ENCODE assay signal across 18 cellular contexts in the genomic region with DNA sequence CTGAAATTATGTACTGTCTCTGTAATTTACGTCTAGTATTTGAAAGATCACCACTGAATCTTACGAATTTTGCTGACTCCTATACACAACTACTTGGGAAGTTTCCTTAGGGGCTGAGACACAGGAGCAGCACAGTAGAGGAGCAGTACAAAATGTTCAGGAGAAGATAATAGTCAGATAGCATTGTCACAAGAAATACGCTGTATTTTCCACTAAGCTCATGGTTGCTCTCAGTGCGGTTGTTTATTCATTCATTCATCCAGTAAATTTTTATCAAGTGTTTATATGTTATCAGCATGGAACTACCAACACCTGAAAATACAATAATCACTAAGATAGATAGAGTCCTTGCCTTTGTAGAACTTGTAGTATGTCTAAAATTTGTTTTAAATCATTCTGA.
"Had no signal": no experiment of that assay in that cellular context is flagged by ENCODE, and none has a peak within 500 bp of the region (broad histone marks: within the 10 kb centered on the region; RNA-seq: fewer than 3 reads in every experiment).

No MANE protein-coding gene starts in this region.

- DNase-seq: activated CD4-positive, alpha-beta memory T cell treated with anti-CD3 and anti-CD28 coated beads, Interleukin-2, amount 10 ng/mL, durations not matched to agents 7 days and 5 days; activated naive CD4-positive, alpha-beta T cell treated with anti-CD3 and anti-CD28 coated beads, Interleukin-2, amount 10 ng/mL, durations not matched to agents 7 days and 5 days; activated T-cell treated with anti-CD3 and anti-CD28 coated beads, Interleukin-2, amount 50 U/mL, for 24 hours; central memory CD4-positive, alpha-beta T cell; cortex of kidney; effector CD4-positive, alpha-beta T cell; head of caudate nucleus; immature natural killer cell; naive B cell; ovary; stimulated activated CD4-positive, alpha-beta T cell treated with anti-CD3 and anti-CD28 coated beads, Interleukin-15, amount 100 ng/mL, for 24 hours; stimulated activated CD4-positive, alpha-beta T cell treated with anti-CD3 and anti-CD28 coated beads, Interleukin-4, amount 100 ng/mL, for 1 hour; stimulated activated naive B cell treated with anti-CD40 and anti-IgM and Interleukin-4, amounts not matched to agents 10 μg/mL and 1 μg/mL and 100 μg/mL, for 72 hours; T-helper 17 cell; tibial artery; WERI-Rb-1 had no signal

- H3K27ac ChIP-seq: neural progenitor cell, ovary, tibial artery, WERI-Rb-1 had no signal

- H3K4me1 ChIP-seq: neural progenitor cell, tibial artery had no signal

- H3K36me3 Mint-ChIP-seq: activated naive CD4-positive, alpha-beta T cell treated with anti-CD3 and anti-CD28 coated beads, Interleukin-2, amount 10 ng/mL, durations not matched to agents 7 days and 5 days had no signal

- H3K27me3 ChIP-seq: neural progenitor cell, ovary, tibial artery had no signal

- H3K9me3 ChIP-seq: ovary, tibial artery had no signal

- H3K36me3 ChIP-seq: neural progenitor cell, ovary, tibial artery, WERI-Rb-1 had no signal

- H3K27me3 Mint-ChIP-seq: activated CD4-positive, alpha-beta memory T cell treated with anti-CD3 and anti-CD28 coated beads, Interleukin-2, amount 10 ng/mL, durations not matched to agents 7 days and 5 days; activated naive CD4-positive, alpha-beta T cell treated with anti-CD3 and anti-CD28 coated beads, Interleukin-2, amount 10 ng/mL, durations not matched to agents 7 days and 5 days; naive B cell; stimulated activated naive B cell treated with anti-CD40 and anti-IgM and Interleukin-4, amounts not matched to agents 10 μg/mL and 1 μg/mL and 100 μg/mL, for 72 hours; T-helper 17 cell had no signal

- ATAC-seq: stimulated activated naive B cell treated with anti-CD40 and anti-IgM and Interleukin-4, amounts not matched to agents 10 μg/mL and 1 μg/mL and 100 μg/mL, for 72 hours; T-helper 17 cell had no signal

- H3K9ac ChIP-seq: neural progenitor cell had no signal

- H3K4me3 ChIP-seq: lung, neural progenitor cell, ovary, tibial artery had no signal

- H3K27ac Mint-ChIP-seq: activated CD4-positive, alpha-beta memory T cell treated with anti-CD3 and anti-CD28 coated beads, Interleukin-2, amount 10 ng/mL, durations not matched to agents 7 days and 5 days; activated naive CD4-positive, alpha-beta T cell treated with anti-CD3 and anti-CD28 coated beads, Interleukin-2, amount 10 ng/mL, durations not matched to agents 7 days and 5 days; activated T-cell treated with anti-CD3 and anti-CD28 coated beads, Interleukin-2, amount 50 U/mL, for 24 hours; immature natural killer cell; neural progenitor cell; stimulated activated naive B cell treated with anti-CD40 and anti-IgM and Interleukin-4, amounts not matched to agents 10 μg/mL and 1 μg/mL and 100 μg/mL, for 72 hours; T-helper 17 cell had no signal

- H3K4me3 Mint-ChIP-seq: activated CD4-positive, alpha-beta memory T cell treated with anti-CD3 and anti-CD28 coated beads, Interleukin-2, amount 10 ng/mL, durations not matched to agents 7 days and 5 days; activated naive CD4-positive, alpha-beta T cell treated with anti-CD3 and anti-CD28 coated beads, Interleukin-2, amount 10 ng/mL, durations not matched to agents 7 days and 5 days; activated T-cell treated with anti-CD3 and anti-CD28 coated beads, Interleukin-2, amount 50 U/mL, for 24 hours; immature natural killer cell; naive B cell; neural progenitor cell; stimulated activated naive B cell treated with anti-CD40 and anti-IgM and Interleukin-4, amounts not matched to agents 10 μg/mL and 1 μg/mL and 100 μg/mL, for 72 hours; T-helper 17 cell had no signal

- H3K4me1 Mint-ChIP-seq: activated CD4-positive, alpha-beta memory T cell treated with anti-CD3 and anti-CD28 coated beads, Interleukin-2, amount 10 ng/mL, durations not matched to agents 7 days and 5 days; activated naive CD4-positive, alpha-beta T cell treated with anti-CD3 and anti-CD28 coated beads, Interleukin-2, amount 10 ng/mL, durations not matched to agents 7 days and 5 days; immature natural killer cell; neural progenitor cell; T-helper 17 cell had no signal

- H3K4me2 ChIP-seq: neural progenitor cell had no signal

- H2AFZ ChIP-seq: neural progenitor cell had no signal
